ENCODE assay signal across 19 cellular contexts in genomic region chr5:34550255-34550654, GRCh38.
DNase-seq lines count a peak whose midpoint lies in the region; ATAC-seq, FAIRE-seq and TF ChIP-seq lines count a peak whose summit lies in the region.
"Had no signal": no experiment of that assay in that cellular context is flagged by ENCODE, and none has a peak within 500 bp of the region (broad histone marks: within the 10 kb centered on the region; RNA-seq: fewer than 3 reads in every experiment).

No MANE protein-coding gene starts in this region.

- H3K27me3 ChIP-seq in K562 (ENCODE audit: control insufficient read depth in 2 of 2, insufficient read depth in 2 of 2, low read length in 2 of 2): no peaks in the 10 kb centered on the region; a peak in 1 of 5 replicates
- no peaks in the 10 kb centered on the region for H3K27me3 ChIP-seq in endothelial cell of umbilical vein (ENCODE audit: control insufficient read depth in 2 of 2, insufficient read depth in 2 of 2, low read length in 2 of 2)

- DNase-seq in HT-29 (ENCODE audit: low spot score) (peak; percentile 21), K562 (ENCODE audit: extremely low read depth in 1 of 4, low spot score in 3 of 4) (no peak), endothelial cell of umbilical vein (ENCODE audit: low read depth, low spot score) (no peak), NCI-H774 (lab: John Stamatoyannopoulos, UW) (no peak), GM19238 (ENCODE audit: insufficient read length, low spot score) (no peak)
- no peak for DNase-seq in stimulated activated naive B cell treated with anti-CD40 and anti-IgM and Interleukin-4, amounts not matched to agents 10 μg/mL and 1 μg/mL and 100 μg/mL, for 72 hours
- DNase-seq: 8988T; BE2C; C1 segment of cervical spinal cord; CD4-positive, CD25-positive, alpha-beta regulatory T cell; CD8-positive, alpha-beta memory T cell; COR-L47; DMS79; GDM1; KBM-7 had no signal

- H3K4me1 Mint-ChIP-seq in stimulated activated naive B cell treated with anti-CD40 and anti-IgM and Interleukin-4, amounts not matched to agents 10 μg/mL and 1 μg/mL and 100 μg/mL, for 72 hours: no peaks in the 10 kb centered on the region
- H3K4me1 Mint-ChIP-seq: CD4-positive, CD25-positive, alpha-beta regulatory T cell; CD8-positive, alpha-beta memory T cell had no signal

- H3K36me3 ChIP-seq in K562 (ENCODE audit: control insufficient read depth, insufficient read depth, low read length) (no peaks in the 10 kb centered on the region), endothelial cell of umbilical vein (ENCODE audit: control insufficient read depth in 2 of 2, extremely low read depth in 1 of 2, insufficient read depth in 2 of 2, low read length in 2 of 2) (no peaks in the 10 kb centered on the region)
- H3K36me3 ChIP-seq: BE2C, HAP-1 had no signal

- intact Hi-C loops in K562 (cut with micrococcal nuclease) (no loop called here), endothelial cell of umbilical vein (cut with micrococcal nuclease) (no loop called here)

- no peak for TF ChIP-seq POLR2A in K562 (conservative IDR thresholded peaks at IDR 0.05)
- TF ChIP-seq POLR2A in endothelial cell of umbilical vein (IDR thresholded peaks at IDR 0.05; ENCODE audit: low read depth, low read length): no peak

- no peak overlapping the region for H3K27ac Mint-ChIP-seq in stimulated activated naive B cell treated with anti-CD40 and anti-IgM and Interleukin-4, amounts not matched to agents 10 μg/mL and 1 μg/mL and 100 μg/mL, for 72 hours
- H3K27ac Mint-ChIP-seq: CD4-positive, CD25-positive, alpha-beta regulatory T cell; CD8-positive, alpha-beta memory T cell had no signal

- no peak for ATAC-seq in K562
- ATAC-seq in HG03280 (IDR thresholded peaks at IDR 0.05; ENCODE audit: unreplicated experiment): no peak
- no peak for ATAC-seq in stimulated activated naive B cell treated with anti-CD40 and anti-IgM and Interleukin-4, amounts not matched to agents 10 μg/mL and 1 μg/mL and 100 μg/mL, for 72 hours (replicated peaks)

- H3K27ac ChIP-seq in 22Rv1: peak overlapping the region; percentile 45
- no peak overlapping the region for H3K27ac ChIP-seq in K562 (ENCODE audit: extremely low read depth, low read depth, low read length)
- H3K27ac ChIP-seq in endothelial cell of umbilical vein (ENCODE audit: insufficient read depth, low read depth, low read length): no peak overlapping the region

- no peak for TF ChIP-seq EP300 in K562 (IDR thresholded peaks at IDR 0.05; ENCODE audit: low read length)

- FAIRE-seq in K562 (lab: Jason Lieb, UNC): no peak
- peak; percentile 26 for FAIRE-seq in endothelial cell of umbilical vein (lab: Jason Lieb, UNC)
- FAIRE-seq: D721Med had no signal

- TF ChIP-seq RAD21 in K562 (CRISPR knock-in tag; conservative IDR thresholded peaks at IDR 0.05 in 1 of 2, IDR thresholded peaks at IDR 0.05 in 1 of 2): no peak

- H2AFZ ChIP-seq in K562 (ENCODE audit: low read depth, low read length) (0 out of 2 replicates have a peak overlapping the region, but pooled peaks have one; percentile 1), endothelial cell of umbilical vein (ENCODE audit: low read depth, low read length) (no peak overlapping the region)

- H3K79me2 ChIP-seq in K562 (ENCODE audit: control insufficient read depth, insufficient read depth, low read length) (no peaks in the 10 kb centered on the region), endothelial cell of umbilical vein (ENCODE audit: control insufficient read depth, insufficient read depth, low read length) (no peaks in the 10 kb centered on the region)

- H3K4me3 ChIP-seq in K562 (no peak overlapping the region), endothelial cell of umbilical vein (replicated peaks in 1 of 3; ENCODE audit: insufficient read depth in 1 of 3, low read depth in 1 of 3, low read length in 3 of 3) (no peak overlapping the region)
- H3K4me3 ChIP-seq: HAP-1 had no signal

- H3K9ac ChIP-seq in K562 (ENCODE audit: insufficient read depth in 1 of 2, low read depth in 2 of 2, low read length in 2 of 2): no peak overlapping the region
- no peak overlapping the region for H3K9ac ChIP-seq in endothelial cell of umbilical vein (replicated peaks; ENCODE audit: extremely low read depth, insufficient read depth, low read length)

- 51% methylated on average over 2 of the region's 2 CpGs for WGBS in K562 (ENCODE audit: insufficient coverage, low coverage, missing lambda C conversion rate)

- peaks cover 0 to 3% of the 10 kb centered on the region in 2 donors for H3K27me3 Mint-ChIP-seq in stimulated activated naive B cell treated with anti-CD40 and anti-IgM and Interleukin-4, amounts not matched to agents 10 μg/mL and 1 μg/mL and 100 μg/mL, for 72 hours
- H3K27me3 Mint-ChIP-seq: CD4-positive, CD25-positive, alpha-beta regulatory T cell had no signal

- H3K36me3 Mint-ChIP-seq in stimulated activated naive B cell treated with anti-CD40 and anti-IgM and Interleukin-4, amounts not matched to agents 10 μg/mL and 1 μg/mL and 100 μg/mL, for 72 hours: peaks cover 0 to 4% of the 10 kb centered on the region in 2 donors
- H3K36me3 Mint-ChIP-seq: CD4-positive, CD25-positive, alpha-beta regulatory T cell; CD8-positive, alpha-beta memory T cell had no signal

- BruUV-seq in K562 (replicated peaks; lab: Mats Ljungman, UMichigan): no TSS peak
- no TSS peak for BruUV-seq in endothelial cell of umbilical vein (replicated peaks; lab: Mats Ljungman, UMichigan)

- CTCF ChIA-PET in K562 (lab: Yijun Ruan, JAX; ENCODE audit: low intra/inter-chr PET ratio): no interaction called here
- CTCF ChIA-PET in endothelial cell of umbilical vein (lab: Charles Lee): interaction anchor here (0.9 kb wide), 1 partner anchor 12 kb away, joined by 3 read pairs; no protein-coding TSS in a partner anchor

- H3K9me3 Mint-ChIP-seq in stimulated activated naive B cell treated with anti-CD40 and anti-IgM and Interleukin-4, amounts not matched to agents 10 μg/mL and 1 μg/mL and 100 μg/mL, for 72 hours: peaks cover 13 to 15% of the 10 kb centered on the region in 2 donors

- no peaks in the 10 kb centered on the region for H3K9me1 ChIP-seq in K562 (ENCODE audit: control insufficient read depth, insufficient read depth, low read length)
- H3K9me1 ChIP-seq in endothelial cell of umbilical vein (replicated peaks; ENCODE audit: control insufficient read depth, extremely low read depth, insufficient read depth, low read length): no peaks in the 10 kb centered on the region

- dilution Hi-C loops in endothelial cell of umbilical vein (cut with MboI; ENCODE audit: extremely low pct_ligation_motif_present, low sequenced_read_pairs): no loop called here

- in situ Hi-C loops in K562 (cut with MboI): no loop called here

- H4K20me1 ChIP-seq in K562 (replicated peaks; ENCODE audit: control insufficient read depth, insufficient read depth, low read length) (0 out of 2 replicates have a peak, but pooled peaks cover 2% of the 10 kb centered on the region), endothelial cell of umbilical vein (replicated peaks; ENCODE audit: control insufficient read depth, extremely low read depth, insufficient read depth, low read length) (no peaks in the 10 kb centered on the region)

- no peak overlapping the region for H3K4me3 Mint-ChIP-seq in stimulated activated naive B cell treated with anti-CD40 and anti-IgM and Interleukin-4, amounts not matched to agents 10 μg/mL and 1 μg/mL and 100 μg/mL, for 72 hours
- H3K4me3 Mint-ChIP-seq: CD4-positive, CD25-positive, alpha-beta regulatory T cell; CD8-positive, alpha-beta memory T cell had no signal

- POLR2A ChIA-PET in K562 (lab: Yijun Ruan, JAX): interaction anchor here (0.6 to 0.8 kb wide), 4 partner anchors 21 to 319 kb away, joined by 3 to 4 read pairs (median 4); no protein-coding TSS in a partner anchor
- POLR2A ChIA-PET in endothelial cell of umbilical vein (lab: Charles Lee): interaction anchor here (0.7 kb wide), 1 partner anchor 24 kb away, joined by 3 read pairs; no protein-coding TSS in a partner anchor

- peaks cover 3 to 18% of the 10 kb centered on the region in 2 experiments; a peak in 3 of 5 replicates for H3K4me1 ChIP-seq in K562 (replicated peaks in 1 of 2; ENCODE audit: control insufficient read depth in 2 of 2, insufficient read depth in 2 of 2, low read length in 2 of 2)
- no peaks in the 10 kb centered on the region for H3K4me1 ChIP-seq in endothelial cell of umbilical vein (ENCODE audit: control insufficient read depth, extremely low read depth, insufficient read depth, low read length)
- H3K4me1 ChIP-seq: BE2C, HAP-1 had no signal

- no peak for TF ChIP-seq CTCF in 22Rv1 (IDR thresholded peaks at IDR 0.05)
- TF ChIP-seq CTCF in K562 (IDR thresholded peaks at IDR 0.05 in 2 of 3, conservative IDR thresholded peaks at IDR 0.05 in 1 of 3; ENCODE audit: insufficient read depth in 2 of 3, low read depth in 1 of 3, low read length in 3 of 3): no peak
- TF ChIP-seq CTCF in endothelial cell of umbilical vein (IDR thresholded peaks at IDR 0.05; ENCODE audit: extremely low read depth in 1 of 2, insufficient read depth in 1 of 2, low read depth in 1 of 2, low read length in 2 of 2): no peak

- H3K9me3 ChIP-seq in K562 (replicated peaks; ENCODE audit: control insufficient read depth, insufficient read depth, low read depth, low read length) (peaks cover 10% of the 10 kb centered on the region), endothelial cell of umbilical vein (replicated peaks; ENCODE audit: control insufficient read depth, insufficient read depth, low read length) (no peaks in the 10 kb centered on the region)
- H3K9me3 ChIP-seq: BE2C, HAP-1 had no signal

- no peak overlapping the region for H3K4me2 ChIP-seq in K562 (ENCODE audit: insufficient read depth, low read length)
- no peak overlapping the region for H3K4me2 ChIP-seq in endothelial cell of umbilical vein (ENCODE audit: insufficient read depth, low read length)

TF ChIP-seq in K562, 482 proteins besides CTCF, POLR2A, EP300 and RAD21 (continues in another document):
- TF ChIP-seq SNIP1 (IDR thresholded peaks at IDR 0.05; ENCODE audit: low read depth) (no peak), ZBED1 (IDR thresholded peaks at IDR 0.05) (no peak), NFXL1 (CRISPR knock-in tag; IDR thresholded peaks at IDR 0.05) (no peak), SMC3 (conservative IDR thresholded peaks at IDR 0.05; ENCODE audit: insufficient read depth, low read depth, low read length) (no peak), ZNF586 (CRISPR knock-in tag; conservative IDR thresholded peaks at IDR 0.05) (no peak), BHLHE40 (IDR thresholded peaks at IDR 0.05; ENCODE audit: low read length) (no peak), CC2D1A (IDR thresholded peaks at IDR 0.05) (no peak), ZNF121 (CRISPR knock-in tag; conservative IDR thresholded peaks at IDR 0.05) (no peak)

TF ChIP-seq in endothelial cell of umbilical vein, 7 proteins besides CTCF, POLR2A, EP300 and RAD21 (continues in another document):
- TF ChIP-seq FOS (IDR thresholded peaks at IDR 0.05; ENCODE audit: borderline replicate concordance, insufficient read depth, low read length): no peak
- no peak for TF ChIP-seq MYC (IDR thresholded peaks at IDR 0.05; ENCODE audit: low read depth, low read length)
- no peak for TF ChIP-seq GATA2 (IDR thresholded peaks at IDR 0.05; ENCODE audit: insufficient read depth, insufficient read length, low read depth, low read length)
- no peak for TF ChIP-seq POLR2AphosphoS5 (IDR thresholded peaks at IDR 0.05; ENCODE audit: insufficient read depth, low read depth, low read length)
